Comparison of ENCODE assay signal across 9 cellular contexts in genomic region chr1:7942701-7943029, GRCh38. TPM values are rescaled to one million over a fixed set of nuclear protein-coding genes. Genes with fewer than 3 reads are reported as not detected.
DNase-seq lines count a peak whose midpoint lies in the region; ATAC-seq and TF ChIP-seq lines count a peak whose summit lies in the region.
"Had no signal": no experiment of that assay in that cellular context is flagged by ENCODE, and none has a peak within 500 bp of the region (broad histone marks: within the 10 kb centered on the region; RNA-seq: fewer than 3 reads in every experiment).

No MANE protein-coding gene starts in this region.

- intact Hi-C loops in HCT116 (cut with micrococcal nuclease) (loop anchor here (10.0 kb wide), 1 partner anchor 278 kb away; no protein-coding TSS in a partner anchor), testis (cut with DNase I; ENCODE audit: low total_unique reads) (no loop called here)

- CTCF ChIA-PET in AG04450 (lab: Charles Lee) (interaction anchor here (0.6 to 2.6 kb wide), 5 partner anchors 17 to 440 kb away, joined by 3 to 12 read pairs (median 4); no protein-coding TSS in a partner anchor), HCT116 (lab: Charles Lee) (interaction anchor here (1.1 to 1.2 kb wide), 2 partner anchors 32 to 275 kb away, joined by 3 read pairs; no protein-coding TSS in a partner anchor)

- H3K27ac ChIP-seq in AG04450 (ENCODE audit: low read depth, low read length) = no peak overlapping the region
- no peak overlapping the region for H3K27ac ChIP-seq in HCT116 (ENCODE audit: low read depth, low read length)
- H3K27ac ChIP-seq in testis = no peak overlapping the region
- H3K27ac ChIP-seq: epithelial cell of prostate had no signal

- peak overlapping the region; percentile 22; the same call in 1 of the 2 replicates for H3K4me3 ChIP-seq in AG04450 (ENCODE audit: low read depth, low read length)
- H3K4me3 ChIP-seq in HCT116 (replicated peaks in 1 of 2; ENCODE audit: low read depth in 1 of 2, low read length in 2 of 2) = no peak overlapping the region
- no peak overlapping the region for H3K4me3 ChIP-seq in testis

- peaks cover 0 to 30% of the 10 kb centered on the region in 2 experiments; a peak in 2 of 4 replicates for H3K4me1 ChIP-seq in HCT116 (ENCODE audit: control insufficient read depth in 1 of 2, insufficient read depth in 2 of 2, low read length in 2 of 2)
- H3K4me1 ChIP-seq in testis = peaks cover 8% of the 10 kb centered on the region

- POLR2A ChIA-PET in AG04450 (lab: Yijun Ruan, JAX) = no interaction called here
- POLR2A ChIA-PET in HCT116 (lab: Charles Lee) = no interaction called here

- H3K9me2 ChIP-seq in HCT116 (ENCODE audit: insufficient read depth) = no peaks in the 10 kb centered on the region

- RAD21 ChIA-PET in HCT116 (lab: Charles Lee; ENCODE audit: low non-redundant PET in 1 of 2, low total read pairs in 2 of 2, uncharacterized antibody in 2 of 2, unreplicated experiment in 2 of 2) = no interaction called here

- peaks cover 5% of the 10 kb centered on the region for H3K27me3 ChIP-seq in AG04450 (ENCODE audit: control insufficient read depth, insufficient read depth, low read length)
- H3K27me3 ChIP-seq in HCT116 (ENCODE audit: insufficient read depth, low read length) = no peaks in the 10 kb centered on the region; the same call in 1 of the 2 replicates
- no peaks in the 10 kb centered on the region for H3K27me3 ChIP-seq in testis

- H3K9me3 Mint-ChIP-seq in brain (peaks cover 0 to 3% (median 0%) of the 10 kb centered on the region in 5 experiments), nephron progenitor cell (peaks cover 3% of the 10 kb centered on the region)

- ATAC-seq in HCT116 = no peak
- ATAC-seq in activated CD4-positive, CD25-positive, alpha-beta regulatory T cell treated with anti-CD3 and anti-CD28 coated beads, Interleukin-2, amount 50 U/mL, for 24 hours = no peak

- H3K9ac ChIP-seq in HCT116 (ENCODE audit: low read length) = no peak overlapping the region

- WGBS in testis, 2 donors = 44 to 48% methylated on average over 5 of the region's 5 CpGs

- H3K36me3 ChIP-seq in HCT116 (ENCODE audit: control insufficient read depth in 1 of 2, insufficient read depth in 2 of 2, low read length in 2 of 2) (no peaks in the 10 kb centered on the region), testis (ENCODE audit: low read depth, missing control alignments) (no peaks in the 10 kb centered on the region)

- H4K20me1 ChIP-seq in HCT116 (ENCODE audit: insufficient read depth) = no peaks in the 10 kb centered on the region

- DNase-seq in AG04450 (ENCODE audit: low read depth, low spot score) (no peak), HCT116 (ENCODE audit: low read depth, low spot score) (no peak), nephron progenitor cell (no peak), NCI-H2029 (lab: John Stamatoyannopoulos, UW) (no peak), NCI-H2227 treated with DMSO at 0.1 percent for 48 hours (lab: John Stamatoyannopoulos, UW) (no peak), testis (no peak)

- H3K4me3 Mint-ChIP-seq in brain (peak overlapping the region; percentile 44 to 78 (median 52)), nephron progenitor cell (peak overlapping the region; percentile 50)

- no peak for TF ChIP-seq RAD21 in HCT116 (IDR thresholded peaks at IDR 0.05; ENCODE audit: low read depth)

- no peaks in the 10 kb centered on the region for H3K36me3 Mint-ChIP-seq in brain
- H3K36me3 Mint-ChIP-seq in nephron progenitor cell (ENCODE audit: low read depth) = no peaks in the 10 kb centered on the region

- H3K4me2 ChIP-seq in HCT116 (ENCODE audit: low read length) = peak overlapping the region; percentile 36; the same call in 1 of the 2 replicates

- no peak overlapping the region for H3K27ac Mint-ChIP-seq in brain
- no peak overlapping the region for H3K27ac Mint-ChIP-seq in nephron progenitor cell

- H3K9me3 ChIP-seq in AG04450 (ENCODE audit: control insufficient read depth, insufficient read depth, low read length) (no peaks in the 10 kb centered on the region; the same call in 1 of the 2 replicates), HCT116 (ENCODE audit: control insufficient read depth in 1 of 2, insufficient read depth in 1 of 2, low read depth in 1 of 2, low read length in 2 of 2) (no peaks in the 10 kb centered on the region), testis (no peaks in the 10 kb centered on the region)

- peaks cover 42% of the 10 kb centered on the region for H3K27me3 Mint-ChIP-seq in brain
- H3K27me3 Mint-ChIP-seq in nephron progenitor cell (ENCODE audit: low read depth, poor library complexity) = peaks cover 57% of the 10 kb centered on the region

- H2AFZ ChIP-seq in HCT116 (ENCODE audit: low read depth, low read length, poor library complexity, severe bottlenecking) = peak overlapping the region; percentile 47

- H3K4me1 Mint-ChIP-seq in brain (peaks cover 24% of the 10 kb centered on the region), nephron progenitor cell (peaks cover 28% of the 10 kb centered on the region)

- H3K79me2 ChIP-seq in HCT116 (ENCODE audit: insufficient read depth, low read length) = no peaks in the 10 kb centered on the region

- no TSS peak for BruUV-seq in HCT116 (replicated peaks; lab: Mats Ljungman, UMichigan)

- TF ChIP-seq POLR2A in HCT116 (IDR thresholded peaks at IDR 0.05; ENCODE audit: borderline replicate concordance, extremely low read depth, insufficient read depth, insufficient read length) (no peak), testis (IDR thresholded peaks at IDR 0.05) (no peak)

- TF ChIP-seq CTCF in AG04450 (IDR thresholded peaks at IDR 0.05; ENCODE audit: low read depth, low read length) = no peak
- no peak for TF ChIP-seq CTCF in HCT116 (IDR thresholded peaks at IDR 0.05 in 2 of 3, conservative IDR thresholded peaks at IDR 0.05 in 1 of 3; ENCODE audit: borderline replicate concordance in 1 of 3, insufficient read depth in 1 of 3, low read depth in 2 of 3, low read length in 2 of 3)
- no peak for TF ChIP-seq CTCF in brain (conservative IDR thresholded peaks at IDR 0.05)
- TF ChIP-seq CTCF in nephron progenitor cell (IDR thresholded peaks at IDR 0.05) = no peak
- TF ChIP-seq CTCF in testis (IDR thresholded peaks at IDR 0.05) = no peak

TF ChIP-seq in HCT116, 20 proteins besides CTCF, POLR2A, EP300 and RAD21:
- TF ChIP-seq EZH2phosphoT487 (IDR thresholded peaks at IDR 0.05; ENCODE audit: borderline replicate concordance) (no peak), POLR2AphosphoS5 (IDR thresholded peaks at IDR 0.05; ENCODE audit: low read depth, low read length) (no peak), EZH2 (IDR thresholded peaks at IDR 0.05) (no peak), YY1 (IDR thresholded peaks at IDR 0.05; ENCODE audit: extremely low read depth, insufficient replicate concordance, low read depth, low read length) (no peak)

RNA-seq across cellular contexts. Expression of gene TNFRSF9, which starts 2.0 kb away (rescaled TPM):
- polyA plus RNA-seq in AG04450 (2011; rRNA removed) (0.91 and 0.94 TPM in 2 replicates), brain (ENCODE audit: insufficient read depth, low read depth, low replicate concordance) (not detected), testis (ENCODE audit: insufficient read depth, low read depth, low replicate concordance) (0.24 TPM)
- polyA minus RNA-seq in AG04450 (2011; rRNA and poly(A)+ RNA removed) = 0.55 and 0.91 TPM in 2 replicates
- total RNA-seq in HCT116 (2021; ENCODE audit: unreplicated experiment) (0.20 TPM), testis (under 1 TPM; 0.06 to 0.08 TPM)
- polyA plus RNA-seq in HCT116 (2012) = 0.22 and 0.39 TPM in 2 replicates

RNA-seq across cellular contexts. Expression of gene PARK7, which starts 18.8 kb away (rescaled TPM):
- polyA plus RNA-seq in AG04450 (2011; rRNA removed) (403 and 479 TPM in 2 replicates), brain (ENCODE audit: insufficient read depth, low read depth, low replicate concordance) (495 TPM), testis (ENCODE audit: insufficient read depth, low read depth, low replicate concordance) (281 TPM)
- polyA minus RNA-seq in AG04450 (2011; rRNA and poly(A)+ RNA removed) = 107 and 112 TPM in 2 replicates
- total RNA-seq in HCT116 (2021; ENCODE audit: unreplicated experiment) (370 TPM), testis (100 to 1,000 TPM; 110 to 129 TPM)
- 294 and 378 TPM in 2 replicates for polyA plus RNA-seq in HCT116 (2012)
